Comparison of ENCODE assay signal across 29 cellular contexts in genomic region chr3:19940643-19941042, GRCh38. TPM values are rescaled to one million over a fixed set of nuclear protein-coding genes. Genes with fewer than 3 reads are reported as not detected.
DNase-seq lines count a peak whose midpoint lies in the region; ATAC-seq, FAIRE-seq and TF ChIP-seq lines count a peak whose summit lies in the region.
"Had no signal": no experiment of that assay in that cellular context is flagged by ENCODE, and none has a peak within 500 bp of the region (broad histone marks: within the 10 kb centered on the region; RNA-seq: fewer than 3 reads in every experiment).

No MANE protein-coding gene starts in this region.

- H3K27ac ChIP-seq in foreskin keratinocyte (no peak overlapping the region), WERI-Rb-1 (no peak overlapping the region)
- H3K27ac ChIP-seq: BLaER1 had no signal

- H3K36me3 ChIP-seq in bronchial epithelial cell (ENCODE audit: control insufficient read depth, insufficient read depth, low read length), result no peaks in the 10 kb centered on the region
- H3K36me3 ChIP-seq in WERI-Rb-1, result no peaks in the 10 kb centered on the region
- H3K36me3 ChIP-seq: BE2C, BLaER1 had no signal

- FAIRE-seq in bronchial epithelial cell (lab: Jason Lieb, UNC), result no peak
- FAIRE-seq: A204.1, GM12878, GM12892, GM18507 had no signal

- no peaks in the 10 kb centered on the region for H3K4me1 ChIP-seq in foreskin keratinocyte
- H3K4me1 ChIP-seq: BE2C had no signal

- H3K9me3 ChIP-seq in WERI-Rb-1 (ENCODE audit: severe bottlenecking), result no peaks in the 10 kb centered on the region
- H3K9me3 ChIP-seq: BE2C, BLaER1 had no signal

- peak; percentile 58 for DNase-seq in bronchial epithelial cell (ENCODE audit: low read depth)
- peak; percentile 78 for DNase-seq in epithelial cell of esophagus (ENCODE audit: low read depth)
- peak in 1 of 2 donors; percentile 66 for DNase-seq in foreskin keratinocyte
- no peak for DNase-seq in WERI-Rb-1
- DNase-seq in activated CD4-positive, alpha-beta T cell treated with anti-CD3 and anti-CD28 coated beads for 4 hours, result no peak
- DNase-seq in stimulated activated CD4-positive, alpha-beta T cell treated with anti-CD3 and anti-CD28 coated beads, Interleukin-4, amount 100 ng/mL, for 24 hours, result no peak
- DNase-seq: 8988T; ACHN; BE2C; C1 segment of cervical spinal cord; CD4-positive, alpha-beta memory T cell; CD4-positive, CD25-positive, alpha-beta regulatory T cell; CD8-positive, alpha-beta memory T cell; COR-L47; DMS 273 treated with DMSO at 0.1 percent for 48 hours; DMS153; DMS53; DMS79; DND-41; EL; GDM1 had no signal

- H3K27me3 ChIP-seq in bronchial epithelial cell (ENCODE audit: control insufficient read depth, insufficient read depth, low read length) (no peaks in the 10 kb centered on the region), foreskin keratinocyte (no peaks in the 10 kb centered on the region), WERI-Rb-1 (ENCODE audit: insufficient read depth, low read depth, severe bottlenecking) (no peaks in the 10 kb centered on the region)
- H3K27me3 ChIP-seq: BE2C, BLaER1 had no signal

- peak; percentile 46 for ATAC-seq in foreskin keratinocyte
- ATAC-seq: GM12878 had no signal

- TF ChIP-seq CTCF in bronchial epithelial cell (IDR thresholded peaks at IDR 0.05; ENCODE audit: insufficient read depth, low read length, severe bottlenecking) (no peak), epithelial cell of esophagus (IDR thresholded peaks at IDR 0.05; ENCODE audit: insufficient read depth, low read depth, low read length, missing control alignments) (no peak), foreskin keratinocyte (conservative IDR thresholded peaks at IDR 0.05) (no peak), WERI-Rb-1 (IDR thresholded peaks at IDR 0.05; ENCODE audit: low read depth, low read length) (no peak)

- H3K4me3 ChIP-seq in bronchial epithelial cell (ENCODE audit: low read depth, low read length) (no peak overlapping the region), epithelial cell of esophagus (ENCODE audit: low read length) (no peak overlapping the region), WERI-Rb-1 (ENCODE audit: low read depth, low read length) (no peak overlapping the region)
- H3K4me3 ChIP-seq: BLaER1, GM12878 had no signal

RNA-seq across cellular contexts. Expression of gene RAB5A, which starts 6.3 kb away (rescaled TPM):
- total RNA-seq in bronchial epithelial cell, result 43.7 and 68.7 TPM in 2 replicates
- total RNA-seq in foreskin keratinocyte, result 41.6 and 42.5 TPM in 2 replicates
- polyA plus RNA-seq in foreskin keratinocyte, result 22.6 and 24.8 TPM in 2 replicates

RNA-seq across cellular contexts. Expression of gene EFHB, which starts 6.6 kb away (rescaled TPM):
- total RNA-seq in bronchial epithelial cell, result 0.13 and 0.26 TPM in 2 replicates
- total RNA-seq in foreskin keratinocyte, result 0.24 TPM in 1 of 2 replicates, not detected in the other
- polyA plus RNA-seq in foreskin keratinocyte, result 0.18 and 0.34 TPM in 2 replicates
- total RNA-seq: A673, Daoy, G401 had no signal
- polyA plus RNA-seq: CD4-positive, alpha-beta memory T cell; CD8-positive, alpha-beta memory T cell had no signal

Comparison
In these comparisons a context has a peak if more than half of its experiments do, and no peak if none do; other contexts are left out.
1. DNase-seq: peak in bronchial epithelial cell (single experiment) and epithelial cell of esophagus (single experiment); none in WERI-Rb-1 (single experiment), activated CD4-positive, alpha-beta T cell treated with anti-CD3 and anti-CD28 coated beads for 4 hours (0 of 2) and stimulated activated CD4-positive, alpha-beta T cell treated with anti-CD3 and anti-CD28 coated beads, Interleukin-4, amount 100 ng/mL, for 24 hours (single experiment).